ENCODE assay signal across 8 cellular contexts in the genomic region with DNA sequence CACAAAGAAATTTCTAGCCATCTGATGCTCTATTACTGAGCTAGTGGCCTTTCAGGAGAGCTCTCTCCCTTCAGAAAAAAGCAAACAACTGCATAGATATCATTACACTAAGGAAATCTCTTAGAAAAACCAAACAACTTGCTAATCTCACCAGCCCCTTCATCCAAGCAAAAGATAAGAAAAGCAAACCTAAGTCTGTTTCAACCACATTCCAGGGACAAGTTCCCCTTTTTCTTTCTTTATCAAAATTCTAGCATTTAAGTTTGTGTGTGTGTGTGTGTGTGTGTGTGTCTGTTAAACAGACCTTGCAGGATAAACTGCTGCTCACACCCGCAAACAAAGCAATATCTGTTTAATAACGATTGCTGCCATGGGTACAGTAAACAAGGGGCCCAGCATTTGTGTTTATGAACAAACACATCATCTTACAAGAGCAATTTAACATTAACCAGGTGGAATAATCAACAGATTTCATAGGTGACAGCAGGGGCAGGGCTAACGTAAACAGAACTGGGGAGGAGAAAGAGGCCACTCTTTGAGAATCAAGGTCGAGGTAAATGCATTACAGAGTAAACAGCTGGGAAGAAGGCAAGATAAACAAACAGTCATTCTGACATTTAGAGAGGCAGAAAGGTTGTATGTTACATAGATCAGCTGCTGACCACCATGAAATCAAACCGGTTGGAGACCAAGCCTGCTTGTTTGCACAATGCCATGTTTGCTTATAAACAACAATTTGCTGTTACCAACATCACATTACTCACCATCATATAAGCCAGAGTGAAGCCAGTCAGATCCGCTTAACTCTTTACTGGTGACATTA.
A peak's percentile ranks its signal among the peaks of the same experiment; 100 is the strongest.
DNase-seq lines count a peak whose midpoint lies in the region; ATAC-seq, FAIRE-seq and TF ChIP-seq lines count a peak whose summit lies in the region.

No MANE protein-coding gene starts in this region.

- FAIRE-seq in A549 (lab: Jason Lieb, UNC) = peak; percentile 13

- peaks cover 9 to 34% of the 10 kb centered on the region in 2 experiments; a peak in 3 of 4 replicates for H3K79me1 ChIP-seq in IMR-90 (ENCODE audit: low read depth in 1 of 2, low read length in 2 of 2)

- H3K23ac ChIP-seq in IMR-90 (ENCODE audit: low read depth, low read length) = 0 out of 2 replicates have a peak overlapping the region, but pooled peaks have one; percentile 82

- peak overlapping the region; percentile 68; the same call in 1 of the 2 replicates for H2BK120ac ChIP-seq in IMR-90 (ENCODE audit: low read depth, low read length)

- H3K36me3 ChIP-seq in IMR-90 (ENCODE audit: control insufficient read depth, insufficient read depth, low read length) (no peaks in the 10 kb centered on the region), brain microvascular endothelial cell (replicated peaks) (no peaks in the 10 kb centered on the region)

- H2BK20ac ChIP-seq in IMR-90 (ENCODE audit: low read depth, low read length) = no peak overlapping the region

- CTCF ChIA-PET in A549 (lab: Yijun Ruan, JAX) (interaction anchor here (1.6 kb wide), 1 partner anchor 16 kb away, joined by 3 read pairs; no protein-coding TSS in a partner anchor), IMR-90 (lab: Yijun Ruan, JAX) (no interaction called here)

- no peak overlapping the region for H3K56ac ChIP-seq in IMR-90 (ENCODE audit: extremely low read depth, insufficient read depth, low read length)

- peak overlapping the region; percentile 62; the same call in 1 of the 2 replicates for H4K5ac ChIP-seq in IMR-90 (ENCODE audit: low read depth, low read length)

- H3K4me1 ChIP-seq in A549 (peaks cover 51% of the 10 kb centered on the region), IMR-90 (ENCODE audit: control insufficient read depth, insufficient read depth, low read length) (peaks cover 14% of the 10 kb centered on the region)

- H4K20me1 ChIP-seq in IMR-90 (ENCODE audit: insufficient read depth, low read length) = no peaks in the 10 kb centered on the region; the same call in 1 of the 2 replicates

- in situ Hi-C loops in IMR-90 (cut with MboI; ENCODE audit: low sequenced_read_pairs) = no loop called here
- in situ Hi-C loops in SK-MEL-5 (cut with HindIII; ENCODE audit: low pct_unique_long_range_greater_than_20kb, low sequenced_read_pairs) = no loop called here
- in situ Hi-C loops in brain microvascular endothelial cell (cut with HindIII; ENCODE audit: low pct_ligation_motif_present, low sequenced_read_pairs) = no loop called here

- intact Hi-C loops in IMR-90 (cut with micrococcal nuclease) = no loop called here

- TF ChIP-seq EP300 in A549 (IDR thresholded peaks at IDR 0.05) = peak; percentile 44 to 60; a peak in 3 of 5 replicates

- TF ChIP-seq POLR2A in A549 (IDR thresholded peaks at IDR 0.05; ENCODE audit: low read length) (no peak), IMR-90 (IDR thresholded peaks at IDR 0.05; ENCODE audit: low read depth, low read length) (no peak)

- no peak overlapping the region for H2AFZ ChIP-seq in IMR-90 (replicated peaks; ENCODE audit: low read length, poor library complexity)

- no peak overlapping the region; the same call in 1 of the 2 replicates for H4K91ac ChIP-seq in IMR-90 (ENCODE audit: insufficient read depth, low read depth, low read length)

- TF ChIP-seq RAD21 in A549 (conservative IDR thresholded peaks at IDR 0.05 in 1 of 2, IDR thresholded peaks at IDR 0.05 in 1 of 2) = peak in 1 of 2 experiments; percentile 38; a peak in 2 of 5 replicates
- TF ChIP-seq RAD21 in IMR-90 (IDR thresholded peaks at IDR 0.05; ENCODE audit: low read length) = no peak

- dilution Hi-C loops in IMR-90 (cut with HindIII; ENCODE audit: low sequenced_read_pairs, unreplicated experiment) = no loop called here

- H4K8ac ChIP-seq in IMR-90 (ENCODE audit: low read depth in 2 of 2, low read length in 2 of 2) = 0 out of 4 replicates have a peak overlapping the region, but pooled peaks of 1 of the 2 experiments have one; percentile 6

- H3K14ac ChIP-seq in IMR-90 (replicated peaks; ENCODE audit: low read depth, low read length) = peak overlapping the region; percentile 77; the same call in 1 of the 2 replicates

- H3K27me3 ChIP-seq in IMR-90 (ENCODE audit: control insufficient read depth, insufficient read depth, low read length) = no peaks in the 10 kb centered on the region
- H3K27me3 ChIP-seq in brain microvascular endothelial cell (replicated peaks) = no peaks in the 10 kb centered on the region

- no peak overlapping the region for H2AK9ac ChIP-seq in IMR-90 (replicated peaks; ENCODE audit: low read depth, low read length, poor library complexity)

- H3K4me2 ChIP-seq in A549 = peak overlapping the region; percentile 53
- peak overlapping the region; percentile 11; the same call in 1 of the 2 replicates for H3K4me2 ChIP-seq in IMR-90 (ENCODE audit: low read depth, low read length)

- peak overlapping the region; percentile 71; the same call in 1 of the 2 replicates for H3K4ac ChIP-seq in IMR-90 (ENCODE audit: low read depth, low read length)

- H2AK5ac ChIP-seq in IMR-90 (ENCODE audit: low read depth, low read length) = no peak overlapping the region; the same call in 1 of the 2 replicates

- no peak overlapping the region for H3K4me3 ChIP-seq in A549
- H3K4me3 ChIP-seq in IMR-90 (ENCODE audit: insufficient read depth, low read depth, low read length) = no peak overlapping the region
- no peak overlapping the region for H3K4me3 ChIP-seq in brain microvascular endothelial cell (ENCODE audit: low read depth, low read length)

- peak; percentile 33 to 93 for DNase-seq in A549 (ENCODE audit: low read depth in 1 of 2, low spot score in 1 of 2)
- peak; percentile 33 for DNase-seq in IMR-90
- peak; percentile 29 for DNase-seq in SK-MEL-5 (ENCODE audit: low read depth, low spot score)
- peak; percentile 73 for DNase-seq in left kidney (ENCODE audit: low read depth, low spot score)
- no peak for DNase-seq in Ammon's horn (ENCODE audit: low spot score)
- no peak for DNase-seq in NCI-H1694 treated with DMSO at 0.1 percent for 48 hours (lab: John Stamatoyannopoulos, UW)
- DNase-seq in brain microvascular endothelial cell = no peak

- H2BK15ac ChIP-seq in IMR-90 (ENCODE audit: low read depth, low read length) = 0 out of 3 replicates have a peak overlapping the region, but pooled peaks have one; percentile 9

- TF ChIP-seq CTCF in A549 (IDR thresholded peaks at IDR 0.05) = no peak
- no peak for TF ChIP-seq CTCF in IMR-90 (conservative IDR thresholded peaks at IDR 0.05; ENCODE audit: low read depth, low read length)
- no peak for TF ChIP-seq CTCF in brain microvascular endothelial cell (IDR thresholded peaks at IDR 0.05; ENCODE audit: low read depth, low read length, missing control alignments)

- 6% methylated on average over 6 of the region's 6 CpGs for WGBS in A549 (ENCODE audit: missing lambda C conversion rate)
- WGBS in IMR-90 (ENCODE audit: extremely low coverage in 2 of 2, insufficient read length in 1 of 2), 2 experiments = 24% methylated on average over 2 of the region's 6 CpGs; no CpG with 5 or more reads in 1 of the 2 experiments

- H3K9me1 ChIP-seq in IMR-90 (ENCODE audit: insufficient read depth, low read length) = no peaks in the 10 kb centered on the region

- H3K27ac ChIP-seq in A549 (peak overlapping the region; percentile 46 to 73), IMR-90 (ENCODE audit: insufficient read depth, low read length) (peak overlapping the region; percentile 7; the same call in 1 of the 2 replicates), brain microvascular endothelial cell (no peak overlapping the region)

- H3K9me3 ChIP-seq in A549 (no peaks in the 10 kb centered on the region), IMR-90 (ENCODE audit: control insufficient read depth, insufficient read depth, low read length) (no peaks in the 10 kb centered on the region)

- ATAC-seq in A549 (peak; percentile 92), IMR-90 (ENCODE audit: low read depth) (peak; percentile 67), GM18519 (IDR thresholded peaks at IDR 0.05; ENCODE audit: low FRiP score, unreplicated experiment) (no peak)

- BruUV-seq in IMR-90 (replicated peaks; lab: Mats Ljungman, UMichigan) = no TSS peak

- H3K9ac ChIP-seq in IMR-90 (ENCODE audit: low read depth, low read length) = no peak overlapping the region

- peak overlapping the region; percentile 24 for H2BK5ac ChIP-seq in IMR-90 (ENCODE audit: low read depth, low read length, poor library complexity, severe bottlenecking)

- peak overlapping the region; percentile 49; the same call in 1 of the 2 replicates for H3K18ac ChIP-seq in IMR-90 (ENCODE audit: low read depth, low read length)

- POLR2A ChIA-PET in A549 (lab: Yijun Ruan, JAX) = interaction anchor here (0.5 to 0.6 kb wide), 2 partner anchors 29 to 481 kb away, joined by 3 to 7 read pairs; no protein-coding TSS in a partner anchor
- POLR2A ChIA-PET in IMR-90 (lab: Charles Lee; ENCODE audit: unreplicated experiment) = no interaction called here

TF ChIP-seq in A549, 52 proteins besides CTCF, POLR2A, EP300 and RAD21 (continues in another document):
- TF ChIP-seq JUN (IDR thresholded peaks at IDR 0.05) = peak; percentile 68 to 73; a peak in 3 of 5 replicates
- TF ChIP-seq, protein P1, sequence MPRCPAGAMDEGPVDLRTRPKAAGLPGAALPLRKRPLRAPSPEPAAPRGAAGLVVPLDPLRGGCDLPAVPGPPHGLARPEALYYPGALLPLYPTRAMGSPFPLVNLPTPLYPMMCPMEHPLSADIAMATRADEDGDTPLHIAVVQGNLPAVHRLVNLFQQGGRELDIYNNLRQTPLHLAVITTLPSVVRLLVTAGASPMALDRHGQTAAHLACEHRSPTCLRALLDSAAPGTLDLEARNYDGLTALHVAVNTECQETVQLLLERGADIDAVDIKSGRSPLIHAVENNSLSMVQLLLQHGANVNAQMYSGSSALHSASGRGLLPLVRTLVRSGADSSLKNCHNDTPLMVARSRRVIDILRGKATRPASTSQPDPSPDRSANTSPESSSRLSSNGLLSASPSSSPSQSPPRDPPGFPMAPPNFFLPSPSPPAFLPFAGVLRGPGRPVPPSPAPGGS (IDR thresholded peaks at IDR 0.05) = peak; percentile 68; the same call in 2 of the 3 replicates
- TF ChIP-seq JUNB (IDR thresholded peaks at IDR 0.05) = peak; percentile 72

TF ChIP-seq in IMR-90, 13 proteins besides CTCF, POLR2A, EP300 and RAD21 (continues in another document):
- TF ChIP-seq RCOR1 (IDR thresholded peaks at IDR 0.05; ENCODE audit: insufficient replicate concordance, low read length) (no peak), SMC3 (IDR thresholded peaks at IDR 0.05; ENCODE audit: low read depth, low read length) (no peak), CEBPB (IDR thresholded peaks at IDR 0.05; ENCODE audit: low read depth, low read length) (0 out of 2 replicates have a peak, but pooled peaks have one; percentile 6)
- TF ChIP-seq, protein P2, sequence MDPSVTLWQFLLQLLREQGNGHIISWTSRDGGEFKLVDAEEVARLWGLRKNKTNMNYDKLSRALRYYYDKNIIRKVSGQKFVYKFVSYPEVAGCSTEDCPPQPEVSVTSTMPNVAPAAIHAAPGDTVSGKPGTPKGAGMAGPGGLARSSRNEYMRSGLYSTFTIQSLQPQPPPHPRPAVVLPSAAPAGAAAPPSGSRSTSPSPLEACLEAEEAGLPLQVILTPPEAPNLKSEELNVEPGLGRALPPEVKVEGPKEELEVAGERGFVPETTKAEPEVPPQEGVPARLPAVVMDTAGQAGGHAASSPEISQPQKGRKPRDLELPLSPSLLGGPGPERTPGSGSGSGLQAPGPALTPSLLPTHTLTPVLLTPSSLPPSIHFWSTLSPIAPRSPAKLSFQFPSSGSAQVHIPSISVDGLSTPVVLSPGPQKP (IDR thresholded peaks at IDR 0.05; ENCODE audit: borderline replicate concordance, low read depth, low read length) = no peak

Comparison
In these comparisons a context has a peak if more than half of its experiments do, and no peak if none do; other contexts are left out.
1. DNase-seq: peak in A549 (2 of 2), IMR-90 (single experiment), SK-MEL-5 (single experiment) and left kidney (single experiment); none in Ammon's horn (single experiment), NCI-H1694 treated with DMSO at 0.1 percent for 48 hours (single experiment) and brain microvascular endothelial cell (single experiment).